25 cellular contexts compared by ENCODE assay signal in the genomic region with DNA sequence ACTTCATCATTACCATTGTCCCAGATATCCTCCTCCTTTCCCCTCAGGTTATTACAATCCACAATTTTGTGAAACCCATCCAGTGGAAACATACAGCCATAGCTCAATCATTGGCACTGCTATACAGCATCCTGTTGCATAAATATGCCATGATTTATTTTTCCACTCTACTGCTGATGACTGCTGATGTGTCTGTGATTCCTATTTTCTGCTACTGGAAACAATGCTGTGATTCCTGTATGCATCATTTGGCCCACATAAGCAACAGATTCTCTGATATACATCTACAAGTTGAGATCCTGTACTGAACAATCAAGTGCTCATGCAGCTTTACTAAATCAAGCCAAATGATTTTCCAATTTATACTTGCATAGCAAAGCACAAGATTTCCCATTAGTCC.
"Had no signal": no experiment of that assay in that cellular context is flagged by ENCODE, and none has a peak within 500 bp of the region (broad histone marks: within the 10 kb centered on the region; RNA-seq: fewer than 3 reads in every experiment).

No MANE protein-coding gene starts in this region.

- H3K4me3 ChIP-seq: colonic mucosa, dorsolateral prefrontal cortex, heart left ventricle, lung, pancreas, spleen, stomach, thoracic aorta, transverse colon had no signal

- H3K4me3 Mint-ChIP-seq: naive B cell, nephron had no signal

- H3K27ac Mint-ChIP-seq: nephron, progenitor cell of endocrine pancreas had no signal

- H3K9me3 Mint-ChIP-seq: naive B cell, nephron had no signal

- ATAC-seq: esophagus mucosa, heart left ventricle, left colon, left ventricle myocardium superior, pancreas, sciatic nerve had no signal

- H3K36me3 ChIP-seq: colonic mucosa had no signal

- H3K27me3 Mint-ChIP-seq: naive B cell, progenitor cell of endocrine pancreas had no signal

- H3K4me1 Mint-ChIP-seq: nephron had no signal

- H3K27ac ChIP-seq: colonic mucosa, dorsolateral prefrontal cortex, heart left ventricle, pancreas, spleen, stomach, thoracic aorta, transverse colon had no signal

- H3K27me3 ChIP-seq: colonic mucosa, dorsolateral prefrontal cortex, heart left ventricle, pancreas, spleen, stomach, transverse colon had no signal

- H3K9me3 ChIP-seq: colonic mucosa, heart left ventricle, pancreas, spleen, stomach, thoracic aorta, transverse colon had no signal

- H3K4me1 ChIP-seq: colonic mucosa, pancreas, stomach had no signal

- FAIRE-seq: frontal cortex, pancreas had no signal

- DNase-seq: colonic mucosa; dorsolateral prefrontal cortex; effector CD8-positive, alpha-beta T cell; heart left ventricle; hippocampal formation; left colon; left ventricle myocardium superior; mesendoderm; naive B cell; occipital lobe; pancreas; spleen; stimulated activated CD4-positive, alpha-beta T cell treated with anti-CD3 and anti-CD28 coated beads, Interleukin-2, amount 100 ng/mL, for 24 hours; stimulated activated CD4-positive, alpha-beta T cell treated with anti-CD3 and anti-CD28 coated beads, Interleukin-4, amount 100 ng/mL, for 4 hours; stimulated activated naive CD4-positive, alpha-beta T cell; stomach; substantia nigra; transverse colon had no signal
